10 cellular contexts compared by ENCODE assay signal in genomic region chr22:31173386-31174145, GRCh38. TPM values are rescaled to one million over a fixed set of nuclear protein-coding genes. Genes with fewer than 3 reads are reported as not detected.
A peak's percentile ranks its signal among the peaks of the same experiment; 100 is the strongest.
DNase-seq lines count a peak whose midpoint lies in the region; ATAC-seq and TF ChIP-seq lines count a peak whose summit lies in the region.
"Had no signal": no experiment of that assay in that cellular context is flagged by ENCODE, and none has a peak within 500 bp of the region (broad histone marks: within the 10 kb centered on the region; RNA-seq: fewer than 3 reads in every experiment).

No MANE protein-coding gene starts in this region.

- DNase-seq in activated T-cell treated with anti-CD3 and anti-CD28 coated beads, Interleukin-2, amount 50 U/mL, for 4 hours = no peak
- DNase-seq in activated T-cell treated with anti-CD3 and anti-CD28 coated beads, Interleukin-2, amount 50 U/mL, for 1 hour = no peak
- DNase-seq in activated CD8-positive, alpha-beta T cell treated with anti-CD3 and anti-CD28 coated beads for 36 hours = peak; percentile 5
- DNase-seq in foreskin fibroblast (peak; percentile 69 to 83), NCI-H2171 (lab: John Stamatoyannopoulos, UW) (no peak)
- DNase-seq: stimulated activated CD4-positive, alpha-beta T cell treated with anti-CD3 and anti-CD28 coated beads, Interleukin-4, amount 100 ng/mL, for 1 hour had no signal

- H3K27ac Mint-ChIP-seq in activated CD8-positive, alpha-beta T cell treated with anti-CD3 and anti-CD28 coated beads for 36 hours = peak overlapping the region; percentile 87

- peaks cover 3 to 43% (median 26%) of the 10 kb centered on the region in 5 donors for H3K4me1 ChIP-seq in subcutaneous abdominal adipose tissue (ENCODE audit: control insufficient read depth in 5 of 5, insufficient read depth in 5 of 5, low read length in 5 of 5)
- H3K4me1 ChIP-seq: BLaER1 had no signal

- H3K9me3 Mint-ChIP-seq in activated T-cell treated with anti-CD3 and anti-CD28 coated beads, Interleukin-2, amount 50 U/mL, for 4 hours = no peaks in the 10 kb centered on the region
- no peaks in the 10 kb centered on the region for H3K9me3 Mint-ChIP-seq in activated CD8-positive, alpha-beta T cell treated with anti-CD3 and anti-CD28 coated beads for 36 hours

- peak; percentile 94 to 99 for ATAC-seq in activated T-cell treated with anti-CD3 and anti-CD28 coated beads, Interleukin-2, amount 50 U/mL, for 4 hours
- ATAC-seq in activated CD8-positive, alpha-beta T cell treated with anti-CD3 and anti-CD28 coated beads for 36 hours = peak; percentile 90
- ATAC-seq in GM21825 (IDR thresholded peaks at IDR 0.05; ENCODE audit: unreplicated experiment) = no peak
- ATAC-seq in GM18873 (IDR thresholded peaks at IDR 0.05; ENCODE audit: low FRiP score, unreplicated experiment) = no peak

- CTCF ChIA-PET in activated CD8-positive, alpha-beta T cell treated with anti-CD3 and anti-CD28 coated beads for 36 hours (lab: Charles Lee) = interaction anchor here (0.6 to 2.3 kb wide), 6 partner anchors 11 to 115 kb away, joined by 3 to 6 read pairs (median 4); no protein-coding TSS in a partner anchor

- no peak for TF ChIP-seq CTCF in activated CD8-positive, alpha-beta T cell treated with anti-CD3 and anti-CD28 coated beads for 36 hours (IDR thresholded peaks at IDR 0.05)
- TF ChIP-seq CTCF in foreskin fibroblast (IDR thresholded peaks at IDR 0.05; ENCODE audit: low read depth, low read length) = no peak

- peaks cover 12% of the 10 kb centered on the region for H3K36me3 Mint-ChIP-seq in activated T-cell treated with anti-CD3 and anti-CD28 coated beads, Interleukin-2, amount 50 U/mL, for 4 hours (ENCODE audit: insufficient read depth)
- H3K36me3 Mint-ChIP-seq in activated CD8-positive, alpha-beta T cell treated with anti-CD3 and anti-CD28 coated beads for 36 hours (ENCODE audit: low read depth) = peaks cover 1% of the 10 kb centered on the region

- intact Hi-C loops in activated CD8-positive, alpha-beta T cell treated with anti-CD3 and anti-CD28 coated beads for 36 hours (cut with micrococcal nuclease) = no loop called here

- POLR2A ChIA-PET in activated CD8-positive, alpha-beta T cell treated with anti-CD3 and anti-CD28 coated beads for 36 hours (lab: Charles Lee) = interaction anchor here (0.7 to 2.4 kb wide), 3 partner anchors 11 to 19 kb away, joined by 3 to 18 read pairs (median 3); partner anchors contain the start of gene RNF185

- H3K4me3 ChIP-seq in foreskin fibroblast (ENCODE audit: low read depth in 1 of 2, low read length in 2 of 2) (no peak overlapping the region), subcutaneous abdominal adipose tissue (ENCODE audit: low read depth in 1 of 5, low read length in 5 of 5) (no peak overlapping the region)
- H3K4me3 ChIP-seq: BLaER1 had no signal

- H3K27me3 ChIP-seq in subcutaneous abdominal adipose tissue (ENCODE audit: control insufficient read depth in 5 of 5, insufficient read depth in 4 of 5, low read length in 5 of 5) = no peaks in the 10 kb centered on the region
- H3K27me3 ChIP-seq: BLaER1 had no signal

- H3K4me1 Mint-ChIP-seq in activated T-cell treated with anti-CD3 and anti-CD28 coated beads, Interleukin-2, amount 50 U/mL, for 4 hours (ENCODE audit: low read depth) = peaks cover 37% of the 10 kb centered on the region
- H3K4me1 Mint-ChIP-seq in activated CD8-positive, alpha-beta T cell treated with anti-CD3 and anti-CD28 coated beads for 36 hours (ENCODE audit: low read depth) = peaks cover 25% of the 10 kb centered on the region

- H3K36me3 ChIP-seq in subcutaneous abdominal adipose tissue (ENCODE audit: control insufficient read depth in 5 of 5, insufficient read depth in 5 of 5, low read length in 5 of 5) = peaks cover 0 to 7% (median 4%) of the 10 kb centered on the region in 5 donors

- H3K27ac ChIP-seq in subcutaneous abdominal adipose tissue (ENCODE audit: low read depth, low read length) = peak overlapping the region; percentile 25
- H3K27ac ChIP-seq: BLaER1 had no signal

- H3K4me3 Mint-ChIP-seq in activated T-cell treated with anti-CD3 and anti-CD28 coated beads, Interleukin-2, amount 50 U/mL, for 4 hours = peak overlapping the region; percentile 59
- no peak overlapping the region for H3K4me3 Mint-ChIP-seq in activated CD8-positive, alpha-beta T cell treated with anti-CD3 and anti-CD28 coated beads for 36 hours

- H3K9ac ChIP-seq in subcutaneous abdominal adipose tissue (ENCODE audit: low read length in 5 of 5) = peak overlapping the region in 2 of 5 donors; percentile 13 to 14
- H3K9ac ChIP-seq: BLaER1 had no signal

- no peaks in the 10 kb centered on the region for H3K27me3 Mint-ChIP-seq in activated T-cell treated with anti-CD3 and anti-CD28 coated beads, Interleukin-2, amount 50 U/mL, for 4 hours (ENCODE audit: low read depth)
- no peaks in the 10 kb centered on the region for H3K27me3 Mint-ChIP-seq in activated CD8-positive, alpha-beta T cell treated with anti-CD3 and anti-CD28 coated beads for 36 hours

- H3K9me3 ChIP-seq in subcutaneous abdominal adipose tissue (ENCODE audit: control insufficient read depth in 5 of 5, low read length in 5 of 5) = no peaks in the 10 kb centered on the region
- H3K9me3 ChIP-seq: BLaER1 had no signal

RNA-seq across cellular contexts. Expression of gene RNF185, which starts 13.6 kb away (rescaled TPM):
- 10 to 100 TPM; 25.3 to 34.1 (median 29.9) TPM for total RNA-seq in activated T-cell treated with anti-CD3 and anti-CD28 coated beads, Interleukin-2, amount 50 U/mL, for 4 hours
- total RNA-seq in activated CD8-positive, alpha-beta T cell treated with anti-CD3 and anti-CD28 coated beads for 36 hours = 10 to 100 TPM; 14.3 to 14.6 TPM

RNA-seq across cellular contexts. Expression of gene PLA2G3, which starts 33.3 kb away (rescaled TPM):
- not detected for total RNA-seq in activated T-cell treated with anti-CD3 and anti-CD28 coated beads, Interleukin-2, amount 50 U/mL, for 4 hours
- total RNA-seq in activated CD8-positive, alpha-beta T cell treated with anti-CD3 and anti-CD28 coated beads for 36 hours = not detected

RNA-seq across cellular contexts. Expression of gene LIMK2, which starts 38.5 kb away (rescaled TPM):
- 10 to 100 TPM; 18.6 to 22.6 (median 20.6) TPM for total RNA-seq in activated T-cell treated with anti-CD3 and anti-CD28 coated beads, Interleukin-2, amount 50 U/mL, for 4 hours
- 10 to 100 TPM; 23.2 to 25.5 TPM for total RNA-seq in activated CD8-positive, alpha-beta T cell treated with anti-CD3 and anti-CD28 coated beads for 36 hours

RNA-seq across cellular contexts. Expression of gene INPP5J, which starts 50.8 kb away (rescaled TPM):
- under 1 TPM in 2 of 3 donors, not detected in 1; 0.16 to 0.21 TPM for total RNA-seq in activated T-cell treated with anti-CD3 and anti-CD28 coated beads, Interleukin-2, amount 50 U/mL, for 4 hours
- under 1 TPM; 0.09 to 0.29 TPM for total RNA-seq in activated CD8-positive, alpha-beta T cell treated with anti-CD3 and anti-CD28 coated beads for 36 hours

Comparison
In these comparisons a context has a peak if more than half of its experiments do, and no peak if none do; other contexts are left out.
1. ATAC-seq: peak in activated T-cell treated with anti-CD3 and anti-CD28 coated beads, Interleukin-2, amount 50 U/mL, for 4 hours (2 of 2) and activated CD8-positive, alpha-beta T cell treated with anti-CD3 and anti-CD28 coated beads for 36 hours (single experiment); none in GM21825 (single experiment) and GM18873 (single experiment).
2. DNase-seq: peak in activated CD8-positive, alpha-beta T cell treated with anti-CD3 and anti-CD28 coated beads for 36 hours (single experiment) and foreskin fibroblast (2 of 2); none in activated T-cell treated with anti-CD3 and anti-CD28 coated beads, Interleukin-2, amount 50 U/mL, for 4 hours (single experiment), activated T-cell treated with anti-CD3 and anti-CD28 coated beads, Interleukin-2, amount 50 U/mL, for 1 hour (single experiment) and NCI-H2171 (single experiment).